26 cellular contexts compared by ENCODE assay signal in genomic region chr5:58946232-58946631, GRCh38.
A peak's percentile ranks its signal among the peaks of the same experiment; 100 is the strongest.
DNase-seq lines count a peak whose midpoint lies in the region; ATAC-seq, FAIRE-seq and TF ChIP-seq lines count a peak whose summit lies in the region.
"Had no signal": no experiment of that assay in that cellular context is flagged by ENCODE, and none has a peak within 500 bp of the region (broad histone marks: within the 10 kb centered on the region; RNA-seq: fewer than 3 reads in every experiment).

No MANE protein-coding gene starts in this region.

- in situ Hi-C loops in GM12878 (cut with MboI), result no loop called here

- no peak overlapping the region for H3K4me3 ChIP-seq in HEK293 (ENCODE audit: low read depth, low read length)
- H3K4me3 ChIP-seq in GM12878, result no peak overlapping the region
- H3K4me3 ChIP-seq in neural progenitor cell, result no peak overlapping the region
- H3K4me3 ChIP-seq: K562, SJCRH30 had no signal

- no peak for TF ChIP-seq CTCF in D721Med (IDR thresholded peaks at IDR 0.05; ENCODE audit: insufficient read depth, missing control alignments)
- TF ChIP-seq CTCF in HEK293 (tag by site-specific recombination; IDR thresholded peaks at IDR 0.05), result no peak
- TF ChIP-seq CTCF in GM12878 (IDR thresholded peaks at IDR 0.05 in 2 of 3, conservative IDR thresholded peaks at IDR 0.05 in 1 of 3; ENCODE audit: control insufficient read depth in 2 of 3, extremely low read depth in 1 of 3, insufficient read depth in 1 of 3, low read depth in 3 of 3, low read length in 3 of 3), result no peak
- no peak for TF ChIP-seq CTCF in neural progenitor cell (IDR thresholded peaks at IDR 0.05)

- SMC1A ChIA-PET in GM12878 (lab: Charles Lee; ENCODE audit: uncharacterized antibody, unreplicated experiment), result interaction anchor here (1.3 kb wide), 1 partner anchor 60 kb away, joined by 4 read pairs; no protein-coding TSS in a partner anchor

- POLR2A ChIA-PET in HEK293 (lab: Yijun Ruan, JAX), result no interaction called here
- POLR2A ChIA-PET in GM12878 (lab: Charles Lee), result interaction anchor here (0.6 kb wide), 1 partner anchor 779 kb away, joined by 6 read pairs; no protein-coding TSS in a partner anchor

- TF ChIP-seq EP300 in GM12878 (IDR thresholded peaks at IDR 0.05; ENCODE audit: borderline replicate concordance in 1 of 2, control insufficient read depth in 1 of 2, low read depth in 2 of 2, low read length in 2 of 2), result no peak

- CTCF ChIA-PET in HEK293 (lab: Yijun Ruan, JAX) (interaction anchor here (1.1 to 1.5 kb wide), 2 partner anchors 52 to 228 kb away, joined by 3 read pairs; no protein-coding TSS in a partner anchor), GM12878 (lab: Yijun Ruan, JAX) (interaction anchor here (2.0 to 3.4 kb wide), 2 partner anchors 55 to 60 kb away, joined by 9 to 13 read pairs; no protein-coding TSS in a partner anchor)

- intact Hi-C loops in GM12878 (cut with micrococcal nuclease; ENCODE audit: unreplicated experiment), result no loop called here
- intact Hi-C loops in cardiac septum (cut with DNase I), result no loop called here

- peaks cover 2% of the 10 kb centered on the region for H3K27me3 Mint-ChIP-seq in neural progenitor cell (ENCODE audit: insufficient read depth, low read depth)

- DNase-seq in D721Med (ENCODE audit: insufficient read length, low spot score) (no peak), GM12878 (ENCODE audit: low read depth, low spot score) (no peak), neural progenitor cell (ENCODE audit: low spot score) (no peak), RCC 7860 (ENCODE audit: low spot score) (no peak), anterior cingulate cortex (lab: John Stamatoyannopoulos, UW) (no peak), cardiac septum (ENCODE audit: low spot score) (no peak)
- DNase-seq: CD4-positive, CD25-positive, alpha-beta regulatory T cell; Kasumi-1; MV-4-11; NCI-H1105; NCI-H146; NCI-H1930; NCI-H2107; NCI-H524 treated with DMSO at 0.1 percent for 48 hours; NCI-H774; NK-92 treated with Interleukin-12 subunit alpha and Interleukin-12 subunit beta, amount 100 ng/mL, for 24 hours; PC-3; SJCRH30 had no signal

- H3K27ac ChIP-seq in HEK293 (ENCODE audit: extremely low read depth, low read depth, low read length), result no peak overlapping the region
- H3K27ac ChIP-seq in GM12878 (ENCODE audit: control insufficient read depth, insufficient read depth), result no peak overlapping the region
- H3K27ac ChIP-seq in neural progenitor cell, result no peak overlapping the region
- H3K27ac ChIP-seq: SJCRH30 had no signal

- FAIRE-seq in D721Med (lab: Jason Lieb, UNC) (peak; percentile 88), GM12878 (lab: Jason Lieb, UNC) (no peak), RCC 7860 (lab: Jason Lieb, UNC) (no peak)
- FAIRE-seq: GM19239, H54, HTR-8/SVneo, K562 had no signal

- H3K4me2 ChIP-seq in GM12878 (ENCODE audit: control insufficient read depth, insufficient read depth) (no peak overlapping the region), neural progenitor cell (no peak overlapping the region)

- H3K27me3 ChIP-seq in GM12878 (replicated peaks in 1 of 2; ENCODE audit: control insufficient read depth in 2 of 2, insufficient read depth in 2 of 2, low read length in 1 of 2) (no peaks in the 10 kb centered on the region), neural progenitor cell (no peaks in the 10 kb centered on the region)
- H3K27me3 ChIP-seq: SJCRH30 had no signal

- H3K9ac ChIP-seq in GM12878 (ENCODE audit: control insufficient read depth, insufficient read depth, low read length), result no peak overlapping the region
- H3K9ac ChIP-seq in neural progenitor cell, result no peak overlapping the region

- H3K27ac Mint-ChIP-seq in neural progenitor cell, result no peak overlapping the region
- H3K27ac Mint-ChIP-seq: CD4-positive, CD25-positive, alpha-beta regulatory T cell had no signal

- no TSS peak for BruUV-seq in GM12878 (replicated peaks; lab: Mats Ljungman, UMichigan)

- H3K79me2 ChIP-seq in GM12878 (ENCODE audit: control insufficient read depth, insufficient read depth, low read length) (no peaks in the 10 kb centered on the region), neural progenitor cell (ENCODE audit: low read depth) (no peaks in the 10 kb centered on the region)

- RAD21 ChIA-PET in GM12878 (lab: Charles Lee; ENCODE audit: unreplicated experiment), result interaction anchor here (0.7 to 0.8 kb wide), 2 partner anchors 54 to 55 kb away, joined by 3 read pairs; no protein-coding TSS in a partner anchor

- no peak for TF ChIP-seq POLR2A in GM12878 (IDR thresholded peaks at IDR 0.05; ENCODE audit: low read depth, low read length)

- no peak overlapping the region for H3K4me3 Mint-ChIP-seq in neural progenitor cell
- H3K4me3 Mint-ChIP-seq: CD4-positive, CD25-positive, alpha-beta regulatory T cell had no signal

- no peaks in the 10 kb centered on the region for H3F3A ChIP-seq in neural progenitor cell (ENCODE audit: low read depth)

- H3K36me3 Mint-ChIP-seq in neural progenitor cell, result no peaks in the 10 kb centered on the region
- H3K36me3 Mint-ChIP-seq: CD4-positive, CD25-positive, alpha-beta regulatory T cell had no signal

- H3K36me3 ChIP-seq in HEK293 (ENCODE audit: control insufficient read depth in 2 of 2, insufficient read depth in 1 of 2, low read length in 2 of 2) (no peaks in the 10 kb centered on the region), GM12878 (ENCODE audit: control insufficient read depth in 2 of 2, insufficient read depth in 2 of 2, low read length in 1 of 2) (no peaks in the 10 kb centered on the region), neural progenitor cell (no peaks in the 10 kb centered on the region)
- H3K36me3 ChIP-seq: SJCRH30 had no signal

- no peak overlapping the region for H2AFZ ChIP-seq in GM12878 (ENCODE audit: control insufficient read depth, low read depth, low read length)
- peak overlapping the region; percentile 18 for H2AFZ ChIP-seq in neural progenitor cell (replicated peaks)

- H4K20me1 ChIP-seq in GM12878 (ENCODE audit: control insufficient read depth, insufficient read depth) (no peaks in the 10 kb centered on the region), neural progenitor cell (ENCODE audit: low read depth) (no peaks in the 10 kb centered on the region)

- 0% methylated on average over 1 of the region's 1 CpG for WGBS in GM12878 (ENCODE audit: insufficient coverage, insufficient replicate concordance, low lambda C conversion rate, missing lambda C conversion rate)

- peaks cover 2% of the 10 kb centered on the region for H3K9me3 Mint-ChIP-seq in neural progenitor cell

- H3K4me1 ChIP-seq in HEK293 (ENCODE audit: control insufficient read depth, insufficient read depth, low read length) (no peaks in the 10 kb centered on the region), GM12878 (ENCODE audit: control insufficient read depth, insufficient read depth, low read length) (no peaks in the 10 kb centered on the region), neural progenitor cell (no peaks in the 10 kb centered on the region)
- H3K4me1 ChIP-seq: SJCRH30 had no signal

- H3K4me1 Mint-ChIP-seq in neural progenitor cell, result no peaks in the 10 kb centered on the region

- no peak for TF ChIP-seq RAD21 in GM12878 (IDR thresholded peaks at IDR 0.05; ENCODE audit: insufficient read depth, low read depth, low read length)

- ATAC-seq in GM12878 (peak; percentile 31), HG03342 (IDR thresholded peaks at IDR 0.05; ENCODE audit: unreplicated experiment) (no peak)
- ATAC-seq: K562, PC-3, Right ventricle myocardium inferior, SK-N-SH treated with all-trans-retinoic acid at 6 μM for 48 hours had no signal

- no peaks in the 10 kb centered on the region for H3K9me3 ChIP-seq in HEK293 (ENCODE audit: control insufficient read depth, insufficient read depth, low read depth, low read length)
- no peaks in the 10 kb centered on the region for H3K9me3 ChIP-seq in GM12878 (replicated peaks; ENCODE audit: control insufficient read depth, insufficient read depth, low read length)
- no peaks in the 10 kb centered on the region for H3K9me3 ChIP-seq in neural progenitor cell (ENCODE audit: low read depth)

TF ChIP-seq in HEK293, 187 proteins besides CTCF, POLR2A, EP300 and RAD21:
- TF ChIP-seq ZBTB17 (tag by site-specific recombination; IDR thresholded peaks at IDR 0.05) (0 out of 2 replicates have a peak, but pooled peaks have one; percentile 45), YY2 (tag by site-specific recombination; IDR thresholded peaks at IDR 0.05) (no peak)
TF ChIP-seq in HEK293: peak in this region for 1.

TF ChIP-seq in GM12878, 131 proteins besides CTCF, POLR2A, EP300 and RAD21:
- TF ChIP-seq ZNF207 (IDR thresholded peaks at IDR 0.05; ENCODE audit: borderline replicate concordance), result no peak
- TF ChIP-seq EED (IDR thresholded peaks at IDR 0.05; ENCODE audit: low read depth), result no peak
- TF ChIP-seq BMI1 (IDR thresholded peaks at IDR 0.05; ENCODE audit: borderline replicate concordance), result no peak
- TF ChIP-seq TBL1XR1 (IDR thresholded peaks at IDR 0.05; ENCODE audit: low read depth, low read length), result no peak
- no peak for TF ChIP-seq PAX5 (IDR thresholded peaks at IDR 0.05; ENCODE audit: borderline replicate concordance, low read depth, low read length)
- no peak for TF ChIP-seq RBBP5 (conservative IDR thresholded peaks at IDR 0.05)
- no peak for TF ChIP-seq MTA2 (IDR thresholded peaks at IDR 0.05; ENCODE audit: low read depth)
- no peak for TF ChIP-seq KLF5 (IDR thresholded peaks at IDR 0.05; ENCODE audit: partially characterized antibody)
- no peak for TF ChIP-seq NFYA (IDR thresholded peaks at IDR 0.05; ENCODE audit: borderline replicate concordance, low read depth, low read length)
- no peak for TF ChIP-seq MLLT1 (IDR thresholded peaks at IDR 0.05)
- TF ChIP-seq CHD4 (IDR thresholded peaks at IDR 0.05), result no peak
